Comparison of ENCODE assay signal across 12 cellular contexts in the genomic region with DNA sequence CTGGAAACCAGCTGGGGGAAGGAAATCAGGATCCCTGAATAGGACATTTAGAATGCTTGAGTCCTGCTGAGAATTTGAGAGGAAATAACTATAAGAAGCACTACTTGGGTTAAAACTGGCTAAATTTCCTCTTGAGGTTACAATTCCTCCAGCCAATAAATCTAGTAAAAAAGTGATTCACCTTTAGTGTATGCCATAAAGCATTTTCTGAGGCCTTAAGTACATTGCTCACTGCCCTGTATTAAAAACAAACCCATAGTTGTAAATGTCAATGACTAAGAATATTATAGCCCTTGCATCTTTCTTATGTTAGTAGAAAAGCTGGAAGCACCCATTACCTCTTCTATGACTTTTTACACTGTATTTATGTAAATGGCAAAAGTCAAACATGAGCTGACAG.
A peak's percentile ranks its signal among the peaks of the same experiment; 100 is the strongest.
DNase-seq lines count a peak whose midpoint lies in the region; TF ChIP-seq lines count a peak whose summit lies in the region.
"Had no signal": no experiment of that assay in that cellular context is flagged by ENCODE, and none has a peak within 500 bp of the region (broad histone marks: within the 10 kb centered on the region; RNA-seq: fewer than 3 reads in every experiment).

No MANE protein-coding gene starts in this region.

- DNase-seq in HCEC 1CT (peak; percentile 97), SW 1271 (lab: John Stamatoyannopoulos, UW) (peak; percentile 14 to 83), fibroblast of villous mesenchyme (ENCODE audit: low read depth) (peak; percentile 64), MM.1S (no peak), NCI-H146 (lab: John Stamatoyannopoulos, UW) (no peak), NCI-H510A treated with DMSO at 0.1 percent for 48 hours (lab: John Stamatoyannopoulos, UW) (no peak)
- DNase-seq in stimulated activated CD4-positive, alpha-beta T cell treated with anti-CD3 and anti-CD28 coated beads, Interleukin-12 subunit alpha, Interleukin-12 subunit beta, amount 100 ng/mL, for 4 hours, result no peak
- DNase-seq: DMS153, H9, left lung, NCI-H1436 treated with DMSO at 0.1 percent for 48 hours had no signal

- H2AFZ ChIP-seq in MM.1S (ENCODE audit: low read length), result no peak overlapping the region

- no peaks in the 10 kb centered on the region for H4K20me1 ChIP-seq in MM.1S (ENCODE audit: insufficient read depth, low read length)

- no peaks in the 10 kb centered on the region for H3K4me1 ChIP-seq in MM.1S (ENCODE audit: low read length)
- H3K4me1 ChIP-seq: left lung had no signal

- no peaks in the 10 kb centered on the region for H3K27me3 ChIP-seq in MM.1S (replicated peaks; ENCODE audit: insufficient read depth, low read length)
- H3K27me3 ChIP-seq: left lung had no signal

- no peaks in the 10 kb centered on the region for H3F3A ChIP-seq in MM.1S (ENCODE audit: insufficient read depth, low read length)

- no peak overlapping the region for H3K9ac ChIP-seq in MM.1S (ENCODE audit: low read length)

- no peaks in the 10 kb centered on the region for H3K9me2 ChIP-seq in MM.1S (replicated peaks; ENCODE audit: insufficient read depth, low read length)

- no peak overlapping the region for H3K4me2 ChIP-seq in MM.1S (ENCODE audit: low read depth, low read length)

- H3K27ac ChIP-seq in MM.1S (ENCODE audit: low read length), result no peak overlapping the region
- H3K27ac ChIP-seq: left lung, thoracic aorta had no signal

- TF ChIP-seq CTCF in fibroblast of villous mesenchyme (IDR thresholded peaks at IDR 0.05; ENCODE audit: insufficient read depth, low read depth, low read length), result no peak
- no peak for TF ChIP-seq CTCF in MM.1S (IDR thresholded peaks at IDR 0.05; ENCODE audit: low read length)

- H3K4me3 ChIP-seq in fibroblast of villous mesenchyme (ENCODE audit: low read depth, low read length) (no peak overlapping the region), MM.1S (ENCODE audit: low read length) (no peak overlapping the region)
- H3K4me3 ChIP-seq: left lung, thoracic aorta had no signal

- H3K79me2 ChIP-seq in MM.1S (ENCODE audit: low read length), result no peaks in the 10 kb centered on the region

- H3K9me3 ChIP-seq in MM.1S (replicated peaks; ENCODE audit: insufficient read depth, low read length), result no peaks in the 10 kb centered on the region
- H3K9me3 ChIP-seq: left lung, thoracic aorta had no signal

- no peaks in the 10 kb centered on the region for H3K36me3 ChIP-seq in MM.1S (replicated peaks; ENCODE audit: insufficient read depth, low read length)
- H3K36me3 ChIP-seq: left lung, thoracic aorta had no signal

Comparison
In these comparisons a context has a peak if more than half of its experiments do, and no peak if none do; other contexts are left out.
1. DNase-seq: peak in HCEC 1CT (single experiment), SW 1271 (2 of 2) and fibroblast of villous mesenchyme (single experiment); none in MM.1S (single experiment), stimulated activated CD4-positive, alpha-beta T cell treated with anti-CD3 and anti-CD28 coated beads, Interleukin-12 subunit alpha, Interleukin-12 subunit beta, amount 100 ng/mL, for 4 hours (single experiment), NCI-H146 (single experiment) and NCI-H510A treated with DMSO at 0.1 percent for 48 hours (single experiment).